7 cellular contexts compared by ENCODE assay signal in the genomic region with DNA sequence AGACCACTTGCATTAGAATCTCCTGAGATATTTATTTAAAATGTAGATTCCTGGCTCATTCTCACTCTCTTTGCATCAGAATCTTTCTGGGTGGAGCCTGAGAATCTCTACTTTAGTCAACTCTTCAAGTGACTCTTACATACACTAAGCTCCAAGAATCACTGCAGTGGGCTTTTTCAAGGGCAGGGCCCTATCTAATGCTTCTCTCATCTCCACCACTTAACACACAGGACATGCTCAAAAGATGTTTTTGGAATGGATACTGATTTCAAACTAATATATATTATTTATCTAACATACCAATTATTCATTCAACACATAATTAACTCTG.
"Had no signal": no experiment of that assay in that cellular context is flagged by ENCODE, and none has a peak within 500 bp of the region (broad histone marks: within the 10 kb centered on the region; RNA-seq: fewer than 3 reads in every experiment).

No MANE protein-coding gene starts in this region.

- H3K9me3 Mint-ChIP-seq: IgD-negative memory B cell had no signal

- ATAC-seq: HepG2, K562 had no signal

- H3K4me3 Mint-ChIP-seq: IgD-negative memory B cell had no signal

- H3K4me3 ChIP-seq: K562 had no signal

- H3K36me3 Mint-ChIP-seq: IgD-negative memory B cell had no signal

- DNase-seq: IMR-90, KBM-7, KG1 had no signal

- H3K27ac Mint-ChIP-seq: IgD-negative memory B cell had no signal

- H3K4me1 Mint-ChIP-seq: IgD-negative memory B cell had no signal

- H3K27ac ChIP-seq: HL-60 had no signal
